ENCODE assay signal across 9 cellular contexts in the genomic region with DNA sequence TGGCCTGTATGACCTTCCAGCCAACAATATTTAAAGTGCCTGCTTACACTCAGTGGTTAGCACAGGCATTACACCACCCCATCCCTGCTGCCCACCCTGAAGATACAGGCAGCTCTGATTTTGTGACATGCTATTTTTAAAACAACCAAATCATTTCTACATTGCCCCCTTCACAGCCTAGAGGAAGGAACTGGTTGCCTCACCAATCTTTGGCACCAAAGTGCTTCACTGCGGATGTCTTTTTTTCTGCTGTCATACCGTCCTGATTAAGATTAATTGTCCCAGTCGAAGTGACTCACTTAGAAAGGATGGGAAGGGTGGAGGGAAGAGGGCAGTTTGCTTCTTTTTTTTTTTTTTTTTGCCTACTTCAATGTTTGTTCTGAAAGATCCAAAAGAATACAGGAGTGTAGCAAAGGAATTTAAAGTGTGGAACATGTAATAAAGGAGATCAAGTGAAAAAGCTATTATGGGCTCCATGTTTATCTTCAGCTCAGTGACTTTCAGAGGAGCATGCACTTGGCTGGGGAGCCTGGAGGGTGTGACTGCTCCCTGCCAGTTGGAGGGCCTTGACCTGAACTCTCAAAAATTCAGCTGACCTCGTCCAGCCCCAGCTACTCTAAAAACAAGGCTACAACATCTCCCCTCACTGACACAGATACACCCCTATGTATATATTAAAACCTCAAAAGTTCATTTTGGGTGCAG.
DNase-seq lines count a peak whose midpoint lies in the region; ATAC-seq, FAIRE-seq and TF ChIP-seq lines count a peak whose summit lies in the region.
"Had no signal": no experiment of that assay in that cellular context is flagged by ENCODE, and none has a peak within 500 bp of the region (broad histone marks: within the 10 kb centered on the region; RNA-seq: fewer than 3 reads in every experiment).

No MANE protein-coding gene starts in this region.

- no peak overlapping the region for H3K4me3 ChIP-seq in stomach smooth muscle (ENCODE audit: low read length in 2 of 2)

- TF ChIP-seq CTCF in D721Med (IDR thresholded peaks at IDR 0.05; ENCODE audit: insufficient read depth, missing control alignments): no peak
- no peak for TF ChIP-seq CTCF in GM20000 (IDR thresholded peaks at IDR 0.05; ENCODE audit: extremely low read depth, missing control alignments)

- ATAC-seq in left cardiac atrium (peak; percentile 67 to 91), HG03460 (IDR thresholded peaks at IDR 0.05; ENCODE audit: unreplicated experiment) (no peak)

- H3K36me3 ChIP-seq in stomach smooth muscle (ENCODE audit: control insufficient read depth in 2 of 2, insufficient read depth in 2 of 2, low read length in 2 of 2): no peaks in the 10 kb centered on the region

- FAIRE-seq in D721Med (lab: Jason Lieb, UNC): no peak

- H3K9me3 ChIP-seq in stomach smooth muscle (ENCODE audit: control insufficient read depth in 2 of 2, low read length in 2 of 2): no peaks in the 10 kb centered on the region

- peak overlapping the region; percentile 78 for H3K27ac ChIP-seq in stomach smooth muscle (ENCODE audit: low read length)
- H3K27ac ChIP-seq: VCaP had no signal

- peaks cover 63% of the 10 kb centered on the region for H3K4me1 ChIP-seq in stomach smooth muscle (ENCODE audit: control insufficient read depth, insufficient read depth, low read length)

- CTCF ChIA-PET in HEK293T (lab: Yijun Ruan, JAX): interaction anchor here (0.9 kb wide), 1 partner anchor 287 kb away, joined by 4 read pairs; no protein-coding TSS in a partner anchor

- H3K27me3 ChIP-seq in stomach smooth muscle (ENCODE audit: control insufficient read depth in 1 of 2, insufficient read depth in 2 of 2, low read length in 2 of 2): no peaks in the 10 kb centered on the region

- POLR2A ChIA-PET in HEK293T (lab: Yijun Ruan, JAX): no interaction called here

- intact Hi-C loops in left cardiac atrium (cut with DNase I): no loop called here

- no peak for DNase-seq in HEK293T (ENCODE audit: extremely low spot score)
- DNase-seq in SKM-1 treated with dmso at 0.1 percent for 144 hours (lab: John Stamatoyannopoulos, UW; ENCODE audit: unreplicated experiment): peak; percentile 38
- no peak for DNase-seq in left cardiac atrium
- no peak for DNase-seq in D721Med (ENCODE audit: insufficient read length, low spot score)
- no peak for DNase-seq in GM20000 (ENCODE audit: low spot score)
- DNase-seq in globus pallidus (ENCODE audit: low spot score): no peak

- H3K9ac ChIP-seq in stomach smooth muscle (ENCODE audit: low read length in 2 of 2): no peak overlapping the region

TF ChIP-seq in HEK293T, 16 proteins besides CTCF, POLR2A, EP300 and RAD21:
- TF ChIP-seq, protein P1, sequence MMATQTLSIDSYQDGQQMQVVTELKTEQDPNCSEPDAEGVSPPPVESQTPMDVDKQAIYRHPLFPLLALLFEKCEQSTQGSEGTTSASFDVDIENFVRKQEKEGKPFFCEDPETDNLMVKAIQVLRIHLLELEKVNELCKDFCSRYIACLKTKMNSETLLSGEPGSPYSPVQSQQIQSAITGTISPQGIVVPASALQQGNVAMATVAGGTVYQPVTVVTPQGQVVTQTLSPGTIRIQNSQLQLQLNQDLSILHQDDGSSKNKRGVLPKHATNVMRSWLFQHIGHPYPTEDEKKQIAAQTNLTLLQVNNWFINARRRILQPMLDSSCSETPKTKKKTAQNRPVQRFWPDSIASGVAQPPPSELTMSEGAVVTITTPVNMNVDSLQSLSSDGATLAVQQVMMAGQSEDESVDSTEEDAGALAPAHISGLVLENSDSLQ (IDR thresholded peaks at IDR 0.05): 0 out of 2 replicates have a peak, but pooled peaks have one; percentile 33
- TF ChIP-seq TARDBP (IDR thresholded peaks at IDR 0.05): no peak
TF ChIP-seq in HEK293T: peak in this region for 1.
